27 cellular contexts compared by ENCODE assay signal in the genomic region with DNA sequence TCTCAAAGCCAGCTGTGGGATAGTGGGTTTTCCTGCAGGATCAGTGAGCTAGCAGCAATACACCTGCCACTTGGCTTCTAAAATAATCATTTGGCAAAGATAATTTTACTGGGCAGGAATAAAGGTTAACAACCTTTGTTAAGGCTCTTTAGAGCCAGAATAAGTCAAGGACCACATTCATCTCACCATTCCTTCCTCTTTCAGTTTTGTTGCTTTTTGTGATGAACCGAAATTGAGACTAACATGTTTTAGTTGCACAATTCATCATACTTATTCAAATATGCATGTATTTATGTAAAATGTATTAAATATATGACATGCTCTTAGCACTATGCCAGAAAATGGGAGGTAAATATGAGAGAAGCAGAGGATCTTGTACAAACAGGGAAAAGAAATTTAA.
"Had no signal": no experiment of that assay in that cellular context is flagged by ENCODE, and none has a peak within 500 bp of the region (broad histone marks: within the 10 kb centered on the region; RNA-seq: fewer than 3 reads in every experiment).

No MANE protein-coding gene starts in this region.

- H3K36me3 Mint-ChIP-seq: activated naive CD4-positive, alpha-beta T cell treated with anti-CD3 and anti-CD28 coated beads, Interleukin-2, amount 10 ng/mL, durations not matched to agents 7 days and 5 days; activated naive CD8-positive, alpha-beta T cell treated with anti-CD3 and anti-CD28 coated beads, Interleukin-2, amount 10 ng/mL, durations not matched to agents 7 days and 5 days had no signal

- ATAC-seq: activated CD4-positive, alpha-beta T cell treated with anti-CD3 and anti-CD28 coated beads for 36 hours; activated CD8-positive, alpha-beta T cell treated with anti-CD3 and anti-CD28 coated beads for 36 hours; activated T-cell treated with anti-CD3 and anti-CD28 coated beads, Interleukin-2, amount 50 U/mL, for 72 hours; Panc1; Right ventricle myocardium inferior had no signal

- DNase-seq: activated CD4-positive, alpha-beta T cell treated with anti-CD3 and anti-CD28 coated beads for 36 hours; activated CD4-positive, alpha-beta T cell treated with anti-CD3 and anti-CD28 coated beads, Interleukin-2, amount 50 U/mL, for 1 hour; activated CD8-positive, alpha-beta memory T cell treated with anti-CD3 and anti-CD28 coated beads, Interleukin-2, amount 50 U/mL, for 4 hours; activated CD8-positive, alpha-beta T cell treated with anti-CD3 and anti-CD28 coated beads for 36 hours; activated gamma-delta T cell treated with Interleukin-2 at 50 U/mL for 16 hours; activated naive CD4-positive, alpha-beta T cell treated with anti-CD3 and anti-CD28 coated beads, Interleukin-2, amount 10 ng/mL, durations not matched to agents 7 days and 5 days; activated naive CD8-positive, alpha-beta T cell treated with anti-CD3 and anti-CD28 coated beads, Interleukin-2, amount 10 ng/mL, durations not matched to agents 7 days and 5 days; activated T-cell treated with anti-CD3 and anti-CD28 coated beads, Interleukin-2, amount 50 U/mL, for 72 hours; adrenal gland; aorta; caudate nucleus; colonic mucosa; NCI-H1417 treated with DMSO at 0.1 percent for 48 hours; NCI-H187; NCI-H2171; NCI-H2227 treated with DMSO at 0.1 percent for 48 hours; NCI-H446 treated with DMSO at 0.1 percent for 48 hours; NCI-H526; NCI-H82; RPMI8226; SJCRH30; SK-N-SH; T-helper 1 cell; WERI-Rb-1 had no signal

- H3K27ac Mint-ChIP-seq: activated CD4-positive, alpha-beta T cell treated with anti-CD3 and anti-CD28 coated beads for 36 hours; activated CD8-positive, alpha-beta T cell treated with anti-CD3 and anti-CD28 coated beads for 36 hours; activated naive CD4-positive, alpha-beta T cell treated with anti-CD3 and anti-CD28 coated beads, Interleukin-2, amount 10 ng/mL, durations not matched to agents 7 days and 5 days; activated naive CD8-positive, alpha-beta T cell treated with anti-CD3 and anti-CD28 coated beads, Interleukin-2, amount 10 ng/mL, durations not matched to agents 7 days and 5 days; activated T-cell treated with anti-CD3 and anti-CD28 coated beads, Interleukin-2, amount 50 U/mL, for 72 hours; activated T-helper 2 cell treated with anti-CD3 and anti-CD28 coated beads, Interferon-gamma antibody, Interleukin-2, Interleukin-4, amounts not matched to agents 10 μg/mL and 5 μg/mL and 100 μg/mL, durations not matched to agents 14 hours and 24 hours and 36 hours had no signal
